In the genomic region with DNA sequence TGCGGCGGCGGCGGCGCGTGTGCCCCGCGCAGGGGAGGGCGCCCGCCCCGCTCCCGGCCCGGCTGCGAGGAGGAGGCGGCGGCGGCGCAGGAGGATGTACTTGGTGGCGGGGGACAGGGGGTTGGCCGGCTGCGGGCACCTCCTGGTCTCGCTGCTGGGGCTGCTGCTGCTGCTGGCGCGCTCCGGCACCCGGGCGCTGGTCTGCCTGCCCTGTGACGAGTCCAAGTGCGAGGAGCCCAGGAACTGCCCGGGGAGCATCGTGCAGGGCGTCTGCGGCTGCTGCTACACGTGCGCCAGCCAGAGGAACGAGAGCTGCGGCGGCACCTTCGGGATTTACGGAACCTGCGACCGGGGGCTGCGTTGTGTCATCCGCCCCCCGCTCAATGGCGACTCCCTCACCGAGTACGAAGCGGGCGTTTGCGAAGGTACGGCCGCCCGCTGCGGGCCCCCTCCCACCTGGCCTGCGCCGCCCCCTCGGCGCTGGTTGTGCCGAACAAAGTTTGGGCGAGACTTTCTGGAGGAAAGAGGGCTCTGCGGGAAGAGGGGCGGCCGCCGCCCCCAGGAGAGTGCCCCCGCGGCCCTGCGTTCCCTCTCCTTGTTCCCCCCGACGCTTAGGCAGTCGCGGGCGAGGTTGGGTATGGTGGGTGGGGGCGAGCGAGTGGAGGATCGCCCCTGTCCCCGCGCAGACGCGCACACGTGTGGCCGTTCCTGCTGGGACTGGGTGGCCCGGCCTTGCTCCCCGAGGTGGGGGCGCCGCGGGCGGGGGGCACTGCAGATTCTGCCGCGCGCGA, we compare ENCODE assay signal across 1 cellular context.
TF ChIP-seq lines count a peak whose summit lies in the region.

No MANE protein-coding gene starts in this region.

TF ChIP-seq in HEK293, 187 proteins besides CTCF, POLR2A, EP300 and RAD21 (continued from another document and continues in another):
- TF ChIP-seq ZNF248 (tag by site-specific recombination; IDR thresholded peaks at IDR 0.05) (no peak), ZNF37A (tag by site-specific recombination; IDR thresholded peaks at IDR 0.05) (no peak), GLI2 (tag by site-specific recombination; IDR thresholded peaks at IDR 0.05; ENCODE audit: borderline replicate concordance, low read depth) (no peak), ZNF791 (tag by site-specific recombination; IDR thresholded peaks at IDR 0.05) (no peak), ZBTB26 (tag by site-specific recombination; optimal IDR thresholded peaks at IDR 0.05) (peak; percentile 78), ZNF776 (tag by site-specific recombination; IDR thresholded peaks at IDR 0.05; ENCODE audit: borderline replicate concordance) (no peak), ZNF138 (tag by site-specific recombination; IDR thresholded peaks at IDR 0.05; ENCODE audit: borderline replicate concordance) (no peak), ZNF843 (tag by site-specific recombination; IDR thresholded peaks at IDR 0.05) (no peak), RBAK (tag by site-specific recombination; IDR thresholded peaks at IDR 0.05) (no peak), MZF1 (tag by site-specific recombination; IDR thresholded peaks at IDR 0.05; ENCODE audit: borderline replicate concordance) (no peak), OSR2 (tag by site-specific recombination; IDR thresholded peaks at IDR 0.05) (no peak), KLF9 (tag by site-specific recombination; IDR thresholded peaks at IDR 0.05; ENCODE audit: low read depth) (peak; percentile 74), PRDM1 (tag by site-specific recombination; IDR thresholded peaks at IDR 0.05) (no peak), ZNF391 (tag by site-specific recombination; IDR thresholded peaks at IDR 0.05; ENCODE audit: borderline replicate concordance, low read depth) (no peak), ZNF701 (tag by site-specific recombination; IDR thresholded peaks at IDR 0.05) (no peak), ZNF433 (tag by site-specific recombination; IDR thresholded peaks at IDR 0.05; ENCODE audit: low read depth) (no peak), ZNF792 (tag by site-specific recombination; IDR thresholded peaks at IDR 0.05) (0 out of 2 replicates have a peak, but pooled peaks have one; percentile 12), HIC1 (tag by site-specific recombination; IDR thresholded peaks at IDR 0.05) (no peak), ZNF670 (tag by site-specific recombination; IDR thresholded peaks at IDR 0.05; ENCODE audit: low read depth) (no peak), ZNF341 (tag by site-specific recombination; IDR thresholded peaks at IDR 0.05; ENCODE audit: low read depth) (peak; percentile 64), GLIS2 (tag by site-specific recombination; IDR thresholded peaks at IDR 0.05) (peak; percentile 82), ZFHX2 (tag by site-specific recombination; conservative IDR thresholded peaks at IDR 0.05) (peak; percentile 79), ZNF785 (tag by site-specific recombination; IDR thresholded peaks at IDR 0.05) (no peak), ZNF112 (tag by site-specific recombination; IDR thresholded peaks at IDR 0.05) (no peak), ZNF324 (tag by site-specific recombination; IDR thresholded peaks at IDR 0.05) (no peak), ZNF335 (tag by site-specific recombination; conservative IDR thresholded peaks at IDR 0.05) (peak; percentile 79), ZNF16 (tag by site-specific recombination; IDR thresholded peaks at IDR 0.05; ENCODE audit: low read depth) (no peak), ZNF132 (tag by site-specific recombination; IDR thresholded peaks at IDR 0.05; ENCODE audit: borderline replicate concordance) (no peak), ZIC2 (tag by site-specific recombination; IDR thresholded peaks at IDR 0.05) (0 out of 2 replicates have a peak, but pooled peaks have one; percentile 34), ZNF23 (tag by site-specific recombination; IDR thresholded peaks at IDR 0.05; ENCODE audit: borderline replicate concordance) (no peak), ZNF133 (tag by site-specific recombination; IDR thresholded peaks at IDR 0.05) (no peak), ZFP37 (tag by site-specific recombination; IDR thresholded peaks at IDR 0.05) (no peak), ZSCAN4 (tag by site-specific recombination; IDR thresholded peaks at IDR 0.05) (no peak), ZNF629 (tag by site-specific recombination; IDR thresholded peaks at IDR 0.05) (no peak), ZNF274 (IDR thresholded peaks at IDR 0.05; ENCODE audit: low read length) (no peak), ZNF274 (tag by site-specific recombination; IDR thresholded peaks at IDR 0.05; ENCODE audit: borderline replicate concordance) (no peak), PRDM10 (tag by site-specific recombination; IDR thresholded peaks at IDR 0.05) (peak; percentile 64), ZBTB8A (tag by site-specific recombination; IDR thresholded peaks at IDR 0.05) (peak; percentile 58)
- TF ChIP-seq, protein P1, sequence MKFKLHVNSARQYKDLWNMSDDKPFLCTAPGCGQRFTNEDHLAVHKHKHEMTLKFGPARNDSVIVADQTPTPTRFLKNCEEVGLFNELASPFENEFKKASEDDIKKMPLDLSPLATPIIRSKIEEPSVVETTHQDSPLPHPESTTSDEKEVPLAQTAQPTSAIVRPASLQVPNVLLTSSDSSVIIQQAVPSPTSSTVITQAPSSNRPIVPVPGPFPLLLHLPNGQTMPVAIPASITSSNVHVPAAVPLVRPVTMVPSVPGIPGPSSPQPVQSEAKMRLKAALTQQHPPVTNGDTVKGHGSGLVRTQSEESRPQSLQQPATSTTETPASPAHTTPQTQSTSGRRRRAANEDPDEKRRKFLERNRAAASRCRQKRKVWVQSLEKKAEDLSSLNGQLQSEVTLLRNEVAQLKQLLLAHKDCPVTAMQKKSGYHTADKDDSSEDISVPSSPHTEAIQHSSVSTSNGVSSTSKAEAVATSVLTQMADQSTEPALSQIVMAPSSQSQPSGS (tag by site-specific recombination; IDR thresholded peaks at IDR 0.05; ENCODE audit: low read depth): no peak
- TF ChIP-seq, protein P2, sequence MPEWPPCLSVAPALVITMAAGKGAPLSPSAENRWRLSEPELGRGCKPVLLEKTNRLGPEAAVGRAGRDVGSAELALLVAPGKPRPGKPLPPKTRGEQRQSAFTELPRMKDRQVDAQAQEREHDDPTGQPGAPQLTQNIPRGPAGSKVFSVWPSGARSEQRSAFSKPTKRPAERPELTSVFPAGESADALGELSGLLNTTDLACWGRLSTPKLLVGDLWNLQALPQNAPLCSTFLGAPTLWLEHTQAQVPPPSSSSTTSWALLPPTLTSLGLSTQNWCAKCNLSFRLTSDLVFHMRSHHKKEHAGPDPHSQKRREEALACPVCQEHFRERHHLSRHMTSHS (tag by site-specific recombination; IDR thresholded peaks at IDR 0.05): no peak
- TF ChIP-seq, protein P3, sequence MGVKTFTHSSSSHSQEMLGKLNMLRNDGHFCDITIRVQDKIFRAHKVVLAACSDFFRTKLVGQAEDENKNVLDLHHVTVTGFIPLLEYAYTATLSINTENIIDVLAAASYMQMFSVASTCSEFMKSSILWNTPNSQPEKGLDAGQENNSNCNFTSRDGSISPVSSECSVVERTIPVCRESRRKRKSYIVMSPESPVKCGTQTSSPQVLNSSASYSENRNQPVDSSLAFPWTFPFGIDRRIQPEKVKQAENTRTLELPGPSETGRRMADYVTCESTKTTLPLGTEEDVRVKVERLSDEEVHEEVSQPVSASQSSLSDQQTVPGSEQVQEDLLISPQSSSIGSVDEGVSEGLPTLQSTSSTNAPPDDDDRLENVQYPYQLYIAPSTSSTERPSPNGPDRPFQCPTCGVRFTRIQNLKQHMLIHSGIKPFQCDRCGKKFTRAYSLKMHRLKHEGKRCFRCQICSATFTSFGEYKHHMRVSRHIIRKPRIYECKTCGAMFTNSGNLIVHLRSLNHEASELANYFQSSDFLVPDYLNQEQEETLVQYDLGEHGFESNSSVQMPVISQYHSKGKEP (tag by site-specific recombination; IDR thresholded peaks at IDR 0.05): no peak
- TF ChIP-seq, protein P4, sequence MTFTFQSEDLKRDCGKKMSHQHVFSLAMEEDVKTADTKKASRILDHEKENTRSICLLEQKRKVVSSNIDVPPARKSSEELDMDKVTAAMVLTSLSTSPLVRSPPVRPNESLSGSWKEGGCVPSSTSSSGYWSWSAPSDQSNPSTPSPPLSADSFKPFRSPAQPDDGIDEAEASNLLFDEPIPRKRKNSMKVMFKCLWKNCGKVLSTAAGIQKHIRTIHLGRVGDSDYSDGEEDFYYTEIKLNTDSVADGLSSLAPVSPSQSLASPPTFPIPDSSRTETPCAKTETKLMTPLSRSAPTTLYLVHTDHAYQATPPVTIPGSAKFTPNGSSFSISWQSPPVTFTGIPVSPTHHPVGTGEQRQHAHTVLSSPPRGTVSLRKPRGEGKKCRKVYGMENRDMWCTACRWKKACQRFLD (tag by site-specific recombination; IDR thresholded peaks at IDR 0.05): no peak
- TF ChIP-seq, protein P5, sequence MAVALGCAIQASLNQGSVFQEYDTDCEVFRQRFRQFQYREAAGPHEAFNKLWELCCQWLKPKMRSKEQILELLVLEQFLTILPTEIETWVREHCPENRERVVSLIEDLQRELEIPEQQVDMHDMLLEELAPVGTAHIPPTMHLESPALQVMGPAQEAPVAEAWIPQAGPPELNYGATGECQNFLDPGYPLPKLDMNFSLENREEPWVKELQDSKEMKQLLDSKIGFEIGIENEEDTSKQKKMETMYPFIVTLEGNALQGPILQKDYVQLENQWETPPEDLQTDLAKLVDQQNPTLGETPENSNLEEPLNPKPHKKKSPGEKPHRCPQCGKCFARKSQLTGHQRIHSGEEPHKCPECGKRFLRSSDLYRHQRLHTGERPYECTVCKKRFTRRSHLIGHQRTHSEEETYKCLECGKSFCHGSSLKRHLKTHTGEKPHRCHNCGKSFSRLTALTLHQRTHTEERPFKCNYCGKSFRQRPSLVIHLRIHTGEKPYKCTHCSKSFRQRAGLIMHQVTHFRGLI (tag by site-specific recombination; IDR thresholded peaks at IDR 0.05): no peak
- TF ChIP-seq, protein P6, sequence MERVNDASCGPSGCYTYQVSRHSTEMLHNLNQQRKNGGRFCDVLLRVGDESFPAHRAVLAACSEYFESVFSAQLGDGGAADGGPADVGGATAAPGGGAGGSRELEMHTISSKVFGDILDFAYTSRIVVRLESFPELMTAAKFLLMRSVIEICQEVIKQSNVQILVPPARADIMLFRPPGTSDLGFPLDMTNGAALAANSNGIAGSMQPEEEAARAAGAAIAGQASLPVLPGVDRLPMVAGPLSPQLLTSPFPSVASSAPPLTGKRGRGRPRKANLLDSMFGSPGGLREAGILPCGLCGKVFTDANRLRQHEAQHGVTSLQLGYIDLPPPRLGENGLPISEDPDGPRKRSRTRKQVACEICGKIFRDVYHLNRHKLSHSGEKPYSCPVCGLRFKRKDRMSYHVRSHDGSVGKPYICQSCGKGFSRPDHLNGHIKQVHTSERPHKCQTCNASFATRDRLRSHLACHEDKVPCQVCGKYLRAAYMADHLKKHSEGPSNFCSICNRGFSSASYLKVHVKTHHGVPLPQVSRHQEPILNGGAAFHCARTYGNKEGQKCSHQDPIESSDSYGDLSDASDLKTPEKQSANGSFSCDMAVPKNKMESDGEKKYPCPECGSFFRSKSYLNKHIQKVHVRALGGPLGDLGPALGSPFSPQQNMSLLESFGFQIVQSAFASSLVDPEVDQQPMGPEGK (tag by site-specific recombination; IDR thresholded peaks at IDR 0.05): peak; percentile 86
